In genomic region chr1:228860911-228861829, GRCh38 we compare ENCODE assay signal across 1 cellular context.
TF ChIP-seq lines count a peak whose summit lies in the region.

No MANE protein-coding gene starts in this region.

TF ChIP-seq in HEK293, 187 proteins besides CTCF, POLR2A, EP300 and RAD21 (continued from another document and continues in another):
- TF ChIP-seq TSHZ1 (tag by site-specific recombination; IDR thresholded peaks at IDR 0.05; ENCODE audit: borderline replicate concordance) = peak; percentile 99
- TF ChIP-seq ZNF335 (tag by site-specific recombination; conservative IDR thresholded peaks at IDR 0.05) = 0 out of 2 replicates have a peak, but pooled peaks have one; percentile 38
- no peak for TF ChIP-seq ZNF23 (tag by site-specific recombination; IDR thresholded peaks at IDR 0.05; ENCODE audit: borderline replicate concordance)
- peak; percentile 98 for TF ChIP-seq ZNF24 (tag by site-specific recombination; IDR thresholded peaks at IDR 0.05)
- TF ChIP-seq PRDM4 (tag by site-specific recombination; IDR thresholded peaks at IDR 0.05) = no peak
- peak; percentile 69; the same call in 1 of the 2 replicates for TF ChIP-seq KLF1 (tag by site-specific recombination; IDR thresholded peaks at IDR 0.05)
- peak; percentile 70; the same call in 1 of the 2 replicates for TF ChIP-seq ZNF394 (tag by site-specific recombination; IDR thresholded peaks at IDR 0.05; ENCODE audit: borderline replicate concordance)
- TF ChIP-seq ZNF175 (tag by site-specific recombination; IDR thresholded peaks at IDR 0.05) = no peak
- TF ChIP-seq PRDM10 (tag by site-specific recombination; IDR thresholded peaks at IDR 0.05) = peak; percentile 83
- TF ChIP-seq ZNF148 (tag by site-specific recombination; IDR thresholded peaks at IDR 0.05; ENCODE audit: borderline replicate concordance) = no peak
- no peak for TF ChIP-seq BCL6B (tag by site-specific recombination; IDR thresholded peaks at IDR 0.05)
- no peak for TF ChIP-seq ZNF473 (tag by site-specific recombination; IDR thresholded peaks at IDR 0.05)
- no peak for TF ChIP-seq ZNF610 (tag by site-specific recombination; IDR thresholded peaks at IDR 0.05; ENCODE audit: borderline replicate concordance)
- TF ChIP-seq ZNF707 (tag by site-specific recombination; IDR thresholded peaks at IDR 0.05) = no peak
- no peak for TF ChIP-seq ELK4 (IDR thresholded peaks at IDR 0.05; ENCODE audit: borderline replicate concordance, low read depth, low read length)
- no peak for TF ChIP-seq MZF1 (tag by site-specific recombination; IDR thresholded peaks at IDR 0.05; ENCODE audit: borderline replicate concordance)
- TF ChIP-seq ZNF133 (tag by site-specific recombination; IDR thresholded peaks at IDR 0.05) = no peak
- no peak for TF ChIP-seq ZNF423 (tag by site-specific recombination; IDR thresholded peaks at IDR 0.05)
- no peak for TF ChIP-seq ZNF747 (tag by site-specific recombination; IDR thresholded peaks at IDR 0.05)
- peak; percentile 92 for TF ChIP-seq KLF8 (tag by site-specific recombination; IDR thresholded peaks at IDR 0.05)
- TF ChIP-seq YY2 (tag by site-specific recombination; IDR thresholded peaks at IDR 0.05) = no peak
- TF ChIP-seq ZBTB7A (tag by site-specific recombination; IDR thresholded peaks at IDR 0.05; ENCODE audit: low read depth) = no peak
- no peak for TF ChIP-seq ZNF548 (tag by site-specific recombination; IDR thresholded peaks at IDR 0.05)
- TF ChIP-seq ZNF18 (tag by site-specific recombination; IDR thresholded peaks at IDR 0.05) = no peak
- TF ChIP-seq BCL11A (tag by site-specific recombination; IDR thresholded peaks at IDR 0.05; ENCODE audit: low read depth) = peak; percentile 93
- no peak for TF ChIP-seq ZBTB26 (tag by site-specific recombination; optimal IDR thresholded peaks at IDR 0.05)
- TF ChIP-seq ZXDB (tag by site-specific recombination; IDR thresholded peaks at IDR 0.05) = peak; percentile 93
- TF ChIP-seq HOXD13 (CRISPR knock-in tag; IDR thresholded peaks at IDR 0.05; ENCODE audit: borderline replicate concordance) = peak; percentile 81; the same call in 1 of the 2 replicates
- no peak for TF ChIP-seq YY1 (tag by site-specific recombination; IDR thresholded peaks at IDR 0.05)
- TF ChIP-seq ZNF37A (tag by site-specific recombination; IDR thresholded peaks at IDR 0.05) = no peak
- TF ChIP-seq ZNF501 (tag by site-specific recombination; IDR thresholded peaks at IDR 0.05) = peak; percentile 87
- TF ChIP-seq ZNF660 (tag by site-specific recombination; IDR thresholded peaks at IDR 0.05) = peak; percentile 99
- peak; percentile 32; the same call in 1 of the 2 replicates for TF ChIP-seq ZNF518A (tag by site-specific recombination; conservative IDR thresholded peaks at IDR 0.05; ENCODE audit: low read depth)
- TF ChIP-seq OVOL3 (tag by site-specific recombination; IDR thresholded peaks at IDR 0.05) = no peak
